9 cellular contexts compared by ENCODE assay signal in the genomic region with DNA sequence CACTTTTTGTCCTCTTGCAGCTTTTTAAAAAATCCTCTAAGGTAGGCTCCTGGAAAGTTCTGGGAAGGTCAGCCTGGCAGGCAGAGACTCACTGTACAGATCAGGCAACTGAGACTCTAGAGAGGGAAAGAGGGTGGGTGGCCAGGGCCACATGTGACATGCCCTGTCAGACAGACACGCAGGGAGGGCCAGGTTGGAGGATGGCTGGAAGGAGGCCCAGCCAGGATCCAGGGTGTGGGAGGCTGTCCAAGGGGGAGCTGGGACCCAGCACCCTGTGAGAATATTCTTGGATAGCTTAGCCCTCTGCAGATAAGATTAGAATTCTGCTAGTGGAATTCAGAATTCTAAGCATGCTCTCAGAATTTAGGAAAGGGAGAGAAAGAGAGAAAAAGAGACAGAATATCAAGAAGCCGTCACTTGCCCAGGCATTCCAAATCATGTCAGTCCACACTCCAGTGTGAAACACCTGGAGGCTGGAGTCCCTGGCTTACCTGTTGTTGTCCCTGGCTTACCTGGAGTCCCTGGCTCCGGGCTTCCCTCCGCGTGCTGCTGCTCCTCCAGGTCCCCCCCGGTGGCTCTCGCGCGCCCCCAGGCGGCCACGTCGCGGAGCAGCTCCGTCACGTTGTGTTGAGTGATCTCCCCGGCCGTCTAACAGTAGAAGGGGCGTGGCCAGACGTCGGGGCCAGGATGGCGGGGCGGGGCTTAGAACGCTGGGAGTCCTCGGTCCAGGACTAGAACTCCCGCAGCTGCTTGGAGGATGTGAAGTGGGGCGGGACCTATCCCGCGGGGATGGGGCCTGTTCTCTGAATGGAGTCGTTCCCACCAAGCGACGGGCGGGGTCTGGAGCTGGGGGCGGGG. TPM values are rescaled to one million over a fixed set of nuclear protein-coding genes. Genes with fewer than 3 reads are reported as not detected.
DNase-seq lines count a peak whose midpoint lies in the region; ATAC-seq and TF ChIP-seq lines count a peak whose summit lies in the region.
"Had no signal": no experiment of that assay in that cellular context is flagged by ENCODE, and none has a peak within 500 bp of the region (broad histone marks: within the 10 kb centered on the region; RNA-seq: fewer than 3 reads in every experiment).

No MANE protein-coding gene starts in this region.

- TF ChIP-seq CTCF in cardiac fibroblast (IDR thresholded peaks at IDR 0.05; ENCODE audit: low read depth, low read length): peak; percentile 94

- peak; percentile 95 for DNase-seq in Daoy (ENCODE audit: low read depth)
- peak; percentile 86 for DNase-seq in NCI-H510A (lab: John Stamatoyannopoulos, UW)
- DNase-seq in activated CD4-positive, CD25-positive, alpha-beta regulatory T cell treated with anti-CD3 and anti-CD28 coated beads, Interleukin-2, amount 50 U/mL, for 72 hours: peak; percentile 91
- peak; percentile 85 to 87 for DNase-seq in cardiac fibroblast (ENCODE audit: low read depth in 2 of 2)
- DNase-seq in kidney glomerular epithelial cell (lab: John Stamatoyannopoulos, UW): peak; percentile 76
- DNase-seq in stimulated activated CD4-positive, alpha-beta T cell treated with anti-CD3 and anti-CD28 coated beads, Interleukin-4, amount 100 ng/mL, for 1 hour: peak; percentile 89

- H3K4me3 ChIP-seq in cardiac fibroblast (replicated peaks in 1 of 2; ENCODE audit: low read depth in 2 of 2, low read length in 2 of 2): no peak overlapping the region

- peak; percentile 72 for ATAC-seq in HG03196 (IDR thresholded peaks at IDR 0.05; ENCODE audit: unreplicated experiment)
- no peak for ATAC-seq in GM21381 (IDR thresholded peaks at IDR 0.05; ENCODE audit: unreplicated experiment)

RNA-seq across cellular contexts. Expression of a gene that starts 2.8 kb away (rescaled TPM):
- 0.80 TPM in 1 of 2 replicates, not detected in the other for total RNA-seq in Daoy (2014; rRNA removed; shearing (Covaris generic))
- total RNA-seq: glomerular endothelial cell had no signal

RNA-seq across cellular contexts. Expression of a gene that starts 6.1 kb away (rescaled TPM):
- total RNA-seq in Daoy (2014; rRNA removed; shearing (Covaris generic)): 3.1 and 7.1 TPM in 2 replicates

RNA-seq across cellular contexts. Expression of a gene that starts 11.4 kb away (rescaled TPM):
- total RNA-seq in Daoy (2014; rRNA removed; shearing (Covaris generic)): 22.5 and 23.9 TPM in 2 replicates
- total RNA-seq: glomerular endothelial cell had no signal

RNA-seq across cellular contexts. Expression of a gene that starts 19.7 kb away (rescaled TPM):
- 0.12 TPM in 1 of 2 replicates, not detected in the other for total RNA-seq in Daoy (2014; rRNA removed; shearing (Covaris generic))

RNA-seq across cellular contexts. Expression of a gene that starts 42.9 kb away (rescaled TPM):
- 41.5 and 44.2 TPM in 2 replicates for total RNA-seq in Daoy (2014; rRNA removed; shearing (Covaris generic))
